ENCODE assay signal across 8 cellular contexts in the genomic region with DNA sequence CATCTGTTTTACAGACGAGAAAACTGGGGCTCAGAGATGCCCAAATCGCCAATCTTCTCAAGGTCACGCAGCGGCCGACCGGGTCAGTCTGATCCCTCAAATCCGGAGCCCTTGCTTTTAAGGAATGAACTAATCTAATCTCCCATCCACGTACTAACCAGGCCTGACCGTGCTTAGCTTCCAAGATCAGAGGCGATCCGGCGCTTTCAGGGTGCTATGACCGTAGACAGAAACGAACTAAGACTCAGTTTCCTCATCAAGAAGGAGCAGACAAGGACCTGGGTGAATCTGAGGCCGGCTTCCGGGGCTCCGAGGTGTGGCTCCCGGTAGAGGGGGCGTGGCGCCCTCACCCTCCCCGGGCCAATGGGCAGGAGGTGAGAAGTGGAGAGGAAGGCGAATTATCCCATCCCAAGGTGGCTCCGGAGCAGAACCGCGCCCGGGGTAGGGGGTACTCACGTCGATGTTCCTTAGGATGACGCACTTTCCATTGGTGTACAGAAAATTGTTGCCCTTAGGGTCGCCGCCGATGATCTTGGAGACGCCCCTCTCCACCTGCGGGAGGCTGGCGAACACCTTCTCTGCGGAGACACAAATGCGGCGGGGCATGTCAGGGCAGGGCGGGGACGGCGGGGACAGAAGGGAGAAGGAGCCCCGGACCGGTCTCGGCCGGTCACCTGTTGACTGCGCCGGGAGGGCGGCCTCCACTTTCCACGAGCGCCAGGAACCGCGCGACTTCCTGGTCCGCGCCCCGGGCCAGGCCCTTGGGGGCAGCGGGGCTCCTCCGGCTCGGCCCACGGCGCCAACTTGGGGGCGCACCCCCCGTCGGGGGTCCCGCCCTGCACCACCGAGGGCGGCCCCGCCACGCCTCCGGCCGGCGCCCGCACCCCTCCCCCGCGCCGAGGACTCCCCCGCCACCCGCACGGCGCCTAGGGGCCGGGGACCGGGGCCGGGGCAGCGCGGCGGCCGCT. TPM values are rescaled to one million over a fixed set of nuclear protein-coding genes. Genes with fewer than 3 reads are reported as not detected.
DNase-seq lines count a peak whose midpoint lies in the region; TF ChIP-seq lines count a peak whose summit lies in the region.

No MANE protein-coding gene starts in this region.

- 6 to 8% methylated on average over 47 to 67 of the region's 87 CpGs for WGBS in GM23248 (ENCODE audit: low coverage in 1 of 2, low lambda C conversion rate in 2 of 2, missing lambda C conversion rate in 2 of 2), 2 experiments

- H3K4me3 ChIP-seq in GM12865 (ENCODE audit: low read depth, low read length), result peak overlapping the region; percentile 57
- H3K4me3 ChIP-seq in GM23248, result peak overlapping the region; percentile 79
- peak overlapping the region; percentile 67 for H3K4me3 ChIP-seq in LNCaP clone FGC (ENCODE audit: low read depth, low read length)

- H3K9ac ChIP-seq in GM23248, result peak overlapping the region; percentile 76

- H3K9me3 ChIP-seq in GM23248 (ENCODE audit: low read depth), result no peaks in the 10 kb centered on the region

- H3K4me1 ChIP-seq in GM23248 (ENCODE audit: insufficient read depth), result peaks cover 43% of the 10 kb centered on the region

- H4K20me1 ChIP-seq in GM23248 (ENCODE audit: insufficient read depth), result 0 out of 2 replicates have a peak, but pooled peaks cover 3% of the 10 kb centered on the region

- peaks cover 37% of the 10 kb centered on the region for H3K36me3 ChIP-seq in GM23248 (ENCODE audit: low read depth)

- H3K4me2 ChIP-seq in GM23248 (ENCODE audit: unreplicated experiment), result peak overlapping the region; percentile 86

- no peaks in the 10 kb centered on the region for H3K27me3 ChIP-seq in GM23248 (replicated peaks; ENCODE audit: insufficient read depth)

- peak overlapping the region; percentile 69 for H3K27ac ChIP-seq in GM23248
- H3K27ac ChIP-seq in cingulate gyrus (ENCODE audit: low read depth, low read length), result peak overlapping the region; percentile 60

- H2AFZ ChIP-seq in GM23248, result no peak overlapping the region

- H3F3A ChIP-seq in GM23248 (ENCODE audit: insufficient read depth), result peaks cover 60% of the 10 kb centered on the region

- H3K79me2 ChIP-seq in GM23248 (ENCODE audit: insufficient read depth), result peaks cover 52% of the 10 kb centered on the region

- DNase-seq in GM12865 (ENCODE audit: low read depth) (peak; percentile 79), GM23248 (peak; percentile 57), LNCaP clone FGC (ENCODE audit: low read depth) (peak; percentile 30), lung microvascular endothelial cell (ENCODE audit: low read depth in 2 of 2) (peak; percentile 33 to 47), NCI-H446 (lab: John Stamatoyannopoulos, UW) (no peak)
- DNase-seq in activated CD4-positive, alpha-beta T cell treated with anti-CD3 and anti-CD28 coated beads for 1 hour, result peak; percentile 60
- DNase-seq in stimulated activated CD8-positive, alpha-beta memory T cell treated with anti-CD3 and anti-CD28 coated beads, Interleukin-7, amount 100 ng/mL, for 1 hour (ENCODE audit: low read depth in 2 of 2), result peak; percentile 39 to 56

- H3K9me2 ChIP-seq in GM23248 (ENCODE audit: insufficient read depth), result no peaks in the 10 kb centered on the region

- in situ Hi-C loops in GM23248 (cut with MboI), result no loop called here

- no peak for TF ChIP-seq CTCF in GM12865 (IDR thresholded peaks at IDR 0.05; ENCODE audit: insufficient read depth, low read depth, low read length, missing control alignments)
- TF ChIP-seq CTCF in LNCaP clone FGC (IDR thresholded peaks at IDR 0.05; ENCODE audit: control insufficient read depth, extremely low read depth, insufficient read depth), result no peak

RNA-seq across cellular contexts. Expression of a gene that starts 0.7 kb away (rescaled TPM):
- 471 and 487 TPM in 2 replicates for total RNA-seq in GM23248 (2014; rRNA removed; shearing (Covaris generic))
- polyA plus RNA-seq in GM23248 (2016; fragmentation: Nextera tagmentation; extraction: Ambion mirVana), result 413 and 419 TPM in 2 replicates
- 264 and 314 TPM in 2 replicates for total RNA-seq in lung microvascular endothelial cell

Comparison
In these comparisons a context has a peak if more than half of its experiments do, and no peak if none do; other contexts are left out.
1. DNase-seq: peak in GM12865 (single experiment), GM23248 (single experiment), LNCaP clone FGC (single experiment), activated CD4-positive, alpha-beta T cell treated with anti-CD3 and anti-CD28 coated beads for 1 hour (single experiment), lung microvascular endothelial cell (2 of 2) and stimulated activated CD8-positive, alpha-beta memory T cell treated with anti-CD3 and anti-CD28 coated beads, Interleukin-7, amount 100 ng/mL, for 1 hour (2 of 2); none in NCI-H446 (0 of 2).
2. Peak in every context shown above with its lines, with median percentiles within 50 percentile points of each other: H3K4me3 ChIP-seq.